ENCODE assay signal across 14 cellular contexts in the genomic region with DNA sequence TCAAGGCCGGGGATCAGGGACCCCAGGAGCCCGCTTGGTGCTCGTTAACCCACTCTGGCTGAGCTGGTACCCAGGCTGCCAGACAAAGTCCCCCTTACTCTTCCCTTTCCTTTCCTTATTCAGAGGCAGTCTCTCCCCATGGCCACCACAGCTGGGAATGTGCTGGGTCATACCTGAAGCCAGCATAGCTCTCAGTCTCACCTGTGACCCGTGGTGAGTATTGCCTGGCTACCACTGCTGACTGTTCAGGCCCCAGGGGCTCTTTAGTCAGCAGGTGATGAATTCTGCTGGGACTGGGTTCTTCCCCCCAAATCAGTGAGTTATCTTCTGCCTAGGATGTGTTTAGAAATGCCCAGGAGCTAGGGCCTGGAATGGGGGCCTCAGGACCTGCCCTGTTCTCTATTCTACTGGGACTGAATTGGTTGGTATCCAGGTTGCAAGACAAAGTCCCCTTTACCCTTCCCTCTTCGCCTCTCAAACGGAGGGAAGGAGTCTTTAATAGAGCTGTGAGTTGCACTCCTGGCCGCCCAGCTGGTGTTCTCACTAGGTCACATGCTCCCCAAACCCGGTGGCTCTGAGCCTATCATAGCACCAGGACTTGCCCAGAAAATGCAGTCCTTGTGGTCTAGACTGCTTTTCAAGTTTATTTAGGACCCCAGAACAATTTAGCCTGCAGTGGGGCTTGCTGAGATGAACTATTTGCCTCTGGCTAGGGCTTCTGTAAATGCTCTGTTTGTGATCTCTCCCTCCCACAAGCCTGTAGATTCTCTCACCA.
DNase-seq lines count a peak whose midpoint lies in the region.
"Had no signal": no experiment of that assay in that cellular context is flagged by ENCODE, and none has a peak within 500 bp of the region (broad histone marks: within the 10 kb centered on the region; RNA-seq: fewer than 3 reads in every experiment).

No MANE protein-coding gene starts in this region.

- H3K79me1 ChIP-seq in mesendoderm (ENCODE audit: low read length) = no peaks in the 10 kb centered on the region

- no peaks in the 10 kb centered on the region for H3K27me3 ChIP-seq in mesendoderm (ENCODE audit: insufficient read depth, low read length, poor library complexity)
- H3K27me3 ChIP-seq: BLaER1 had no signal

- H3K36me3 ChIP-seq in mesendoderm (ENCODE audit: control insufficient read depth, insufficient read depth, low read length) = no peaks in the 10 kb centered on the region
- H3K36me3 ChIP-seq: BLaER1 had no signal

- no peak overlapping the region for H3K18ac ChIP-seq in mesendoderm (ENCODE audit: low read length)

- no peak overlapping the region for H2BK120ac ChIP-seq in mesendoderm (ENCODE audit: low read depth, low read length)

- H3K4ac ChIP-seq in mesendoderm (ENCODE audit: low read depth, low read length) = no peak overlapping the region

- H3K56ac ChIP-seq in mesendoderm (ENCODE audit: low read length) = no peak overlapping the region

- no peaks in the 10 kb centered on the region for H3K4me1 ChIP-seq in mesendoderm (ENCODE audit: control insufficient read depth, low read depth, low read length)
- H3K4me1 ChIP-seq: BLaER1 had no signal

- no peak overlapping the region for H4K8ac ChIP-seq in mesendoderm (ENCODE audit: low read depth, low read length)

- H3K27ac ChIP-seq in epithelial cell of prostate (peak overlapping the region; percentile 20), mesendoderm (ENCODE audit: low read depth, low read length) (no peak overlapping the region), temporal lobe (ENCODE audit: low read depth, low read length) (peak overlapping the region; percentile 30)
- H3K27ac ChIP-seq: 22Rv1, BLaER1 had no signal

- H2BK5ac ChIP-seq in mesendoderm (ENCODE audit: low read length) = no peak overlapping the region

- H2AK5ac ChIP-seq in mesendoderm (ENCODE audit: low read length) = no peak overlapping the region

- H3K79me2 ChIP-seq in mesendoderm (ENCODE audit: control insufficient read depth, insufficient read depth, low read length) = no peaks in the 10 kb centered on the region

- no CpG with 5 or more reads among the region's 8 CpGs for WGBS in mesendoderm (ENCODE audit: extremely low coverage, insufficient coverage, low lambda C conversion rate)

- no peak overlapping the region for H3K9ac ChIP-seq in mesendoderm (ENCODE audit: low read length)
- H3K9ac ChIP-seq: BLaER1 had no signal

- H3K4me2 ChIP-seq in mesendoderm (ENCODE audit: low read length) = no peak overlapping the region
- H3K4me2 ChIP-seq: BLaER1 had no signal

- no peak overlapping the region for H2BK15ac ChIP-seq in mesendoderm (replicated peaks; ENCODE audit: low read depth)

- H4K5ac ChIP-seq in mesendoderm (ENCODE audit: low read length) = no peak overlapping the region

- no peak overlapping the region for H3K4me3 ChIP-seq in mesendoderm (ENCODE audit: low read length)
- H3K4me3 ChIP-seq: BLaER1 had no signal

- DNase-seq in DMS 273 (lab: John Stamatoyannopoulos, UW; ENCODE audit: unreplicated experiment) (peak; percentile 51), DMS 273 treated with DMSO at 0.1 percent for 48 hours (lab: John Stamatoyannopoulos, UW) (no peak), epithelial cell of prostate (ENCODE audit: low read depth, low spot score) (no peak), mesendoderm (peak; percentile 30), OCI-M1 (lab: John Stamatoyannopoulos, UW) (no peak), NCI-H748 (lab: John Stamatoyannopoulos, UW; ENCODE audit: unreplicated experiment) (no peak)
- no peak for DNase-seq in stimulated activated CD8-positive, alpha-beta memory T cell treated with anti-CD3 and anti-CD28 coated beads, Interleukin-4, amount 100 ng/mL, for 48 hours
- DNase-seq: H7, NCI-H1436, NCI-H2081, NCI-H524 treated with DMSO at 0.1 percent for 48 hours had no signal

- no peak overlapping the region for H3K23ac ChIP-seq in mesendoderm (ENCODE audit: low read length)

Comparison
In these comparisons a context has a peak if more than half of its experiments do, and no peak if none do; other contexts are left out.
1. DNase-seq: peak in DMS 273 (single experiment) and mesendoderm (single experiment); none in DMS 273 treated with DMSO at 0.1 percent for 48 hours (single experiment), epithelial cell of prostate (single experiment), OCI-M1 (single experiment), NCI-H748 (single experiment) and stimulated activated CD8-positive, alpha-beta memory T cell treated with anti-CD3 and anti-CD28 coated beads, Interleukin-4, amount 100 ng/mL, for 48 hours (single experiment).